ENCODE assay signal across 8 cellular contexts in the genomic region with DNA sequence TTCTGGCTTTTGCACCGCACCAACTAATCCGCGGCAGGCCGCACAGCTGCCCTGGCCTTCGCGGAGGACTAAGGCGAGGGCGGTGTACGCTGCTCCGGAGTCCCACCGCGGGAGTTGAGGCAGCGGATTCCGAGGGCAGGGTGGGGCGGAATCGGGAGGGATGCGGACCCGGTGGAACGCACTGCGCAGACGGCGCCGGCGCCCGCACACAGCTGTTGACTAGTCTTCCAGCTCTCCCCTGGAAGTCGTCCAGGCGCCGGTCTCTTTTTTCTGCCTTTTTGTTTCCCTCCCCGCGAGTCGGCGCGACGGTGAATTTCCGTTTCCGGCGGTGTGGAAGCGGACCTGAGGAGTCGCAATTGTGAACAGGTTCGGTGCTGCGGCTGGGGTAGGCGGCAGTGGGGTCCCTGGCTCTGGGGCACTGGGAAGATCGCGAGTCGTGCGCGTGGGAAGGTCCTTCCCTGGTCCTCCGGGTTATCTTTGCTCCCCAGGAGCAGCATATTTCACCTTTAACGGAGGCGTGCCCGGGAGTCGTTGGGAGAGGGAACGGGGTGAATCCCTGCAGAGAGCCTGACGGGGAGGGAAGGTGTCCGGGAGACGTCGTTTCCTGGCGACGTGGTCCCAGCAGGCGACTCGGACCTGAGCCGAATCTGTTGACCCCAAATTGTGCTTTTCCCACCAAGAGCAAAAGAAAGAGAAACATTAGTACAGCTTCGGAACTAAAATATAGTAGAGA. TPM values are rescaled to one million over a fixed set of nuclear protein-coding genes. Genes with fewer than 3 reads are reported as not detected.
A peak's percentile ranks its signal among the peaks of the same experiment; 100 is the strongest.
DNase-seq lines count a peak whose midpoint lies in the region; ATAC-seq lines count a peak whose summit lies in the region.

A gene (plus strand): TSS at position 319 of the 733 bp plus-strand sequence. CDS start 5,195 bp downstream, outside the sequence.

- H3K9me3 Mint-ChIP-seq in effector memory CD8-positive, alpha-beta T cell, result no peaks in the 10 kb centered on the region

- peak within 1 kb of the TSS; percentile 85 to 89 for H3K4me3 ChIP-seq in mesenchymal stem cell (ENCODE audit: insufficient read depth in 1 of 2, low read depth in 1 of 2, low read length in 2 of 2)

- peak within 1 kb of the TSS in 1 of 2 experiments; percentile 90 for H3K14ac ChIP-seq in mesenchymal stem cell (ENCODE audit: low read length in 2 of 2)

- no peaks in the 10 kb centered on the region for H3K79me1 ChIP-seq in mesenchymal stem cell (replicated peaks; ENCODE audit: low read length, poor library complexity, severe bottlenecking)

- under 1% methylated on average over 53 of the region's 63 CpGs for WGBS in mesenchymal stem cell

- H3K36me3 Mint-ChIP-seq in effector memory CD8-positive, alpha-beta T cell (ENCODE audit: insufficient read depth), result no peaks in the 10 kb centered on the region

- H4K91ac ChIP-seq in mesenchymal stem cell (ENCODE audit: low read length), result peak within 1 kb of the TSS; percentile 89

- ATAC-seq in GM18909 (IDR thresholded peaks at IDR 0.05; ENCODE audit: poor library complexity, unreplicated experiment), result peak; percentile 86
- peak; percentile 78 for ATAC-seq in HG03135 (IDR thresholded peaks at IDR 0.05; ENCODE audit: unreplicated experiment)
- ATAC-seq in effector memory CD8-positive, alpha-beta T cell (replicated peaks), result peak; percentile 81

- peaks cover 16 to 28% of the 10 kb centered on the region in 2 donors for H3K4me1 Mint-ChIP-seq in effector memory CD8-positive, alpha-beta T cell (ENCODE audit: low read depth in 2 of 2)

- H3K4me3 Mint-ChIP-seq in effector memory CD8-positive, alpha-beta T cell, result peak within 1 kb of the TSS; percentile 97 to 99

- peak within 1 kb of the TSS; percentile 95 for H3K27ac ChIP-seq in mesenchymal stem cell (ENCODE audit: low read length, poor library complexity, severe bottlenecking)

- H3K9me3 ChIP-seq in mesenchymal stem cell (ENCODE audit: control insufficient read depth, low read length), result no peaks in the 10 kb centered on the region

- peak within 1 kb of the TSS; percentile 92 for H3K4me2 ChIP-seq in mesenchymal stem cell (ENCODE audit: low read length, poor library complexity, severe bottlenecking)

- H3K18ac ChIP-seq in mesenchymal stem cell (ENCODE audit: low read depth in 1 of 2, low read length in 2 of 2), result peak within 1 kb of the TSS; percentile 93 to 100

- H3K27me3 Mint-ChIP-seq in effector memory CD8-positive, alpha-beta T cell, result peaks cover under 1 to 1% of the 10 kb centered on the region in 2 donors

- H2BK12ac ChIP-seq in mesenchymal stem cell (ENCODE audit: low read length in 2 of 2), result peak within 1 kb of the TSS in 1 of 2 experiments; percentile 63

- peak within 1 kb of the TSS; percentile 44 for H2BK15ac ChIP-seq in mesenchymal stem cell (ENCODE audit: low read depth, poor library complexity, severe bottlenecking)

- peak within 1 kb of the TSS; percentile 99 for H4K8ac ChIP-seq in mesenchymal stem cell (ENCODE audit: low read length)

- no peak within 1 kb of the TSS for H2AK5ac ChIP-seq in mesenchymal stem cell (ENCODE audit: low read length, severe bottlenecking)

- no peaks in the 10 kb centered on the region for H3K27me3 ChIP-seq in mesenchymal stem cell (ENCODE audit: control insufficient read depth in 1 of 2, insufficient read depth in 1 of 2, low read length in 2 of 2)

- no peaks in the 10 kb centered on the region for H3K36me3 ChIP-seq in mesenchymal stem cell (ENCODE audit: control insufficient read depth in 1 of 2, insufficient read depth in 2 of 2, low read depth in 1 of 2, low read length in 2 of 2)

- H3K4me1 ChIP-seq in mesenchymal stem cell (ENCODE audit: control insufficient read depth, insufficient read depth, low read depth, low read length), result peaks cover 5% of the 10 kb centered on the region

- peak within 1 kb of the TSS; percentile 97 to 98 for H3K27ac Mint-ChIP-seq in effector memory CD8-positive, alpha-beta T cell

- peak within 1 kb of the TSS; percentile 87 for H3K9ac ChIP-seq in mesenchymal stem cell (ENCODE audit: low read length)

- H3K4ac ChIP-seq in mesenchymal stem cell (ENCODE audit: low read depth in 1 of 2, low read length in 2 of 2), result peak within 1 kb of the TSS; percentile 87 to 98

- H2BK5ac ChIP-seq in mesenchymal stem cell (ENCODE audit: low read depth, low read length, poor library complexity, severe bottlenecking), result peak within 1 kb of the TSS; percentile 81

- peak within 1 kb of the TSS; percentile 99 for H2AFZ ChIP-seq in mesenchymal stem cell (ENCODE audit: low read depth, low read length)

- no peak within 1 kb of the TSS for H2BK120ac ChIP-seq in mesenchymal stem cell (ENCODE audit: low read depth, low read length)

- H3K23ac ChIP-seq in mesenchymal stem cell (ENCODE audit: low read length in 2 of 2), result peak within 1 kb of the TSS in 1 of 2 experiments; percentile 69

- DNase-seq in AG08395 (ENCODE audit: low spot score), result peak; percentile 52
- DNase-seq in NCI-H524 treated with DMSO at 0.1 percent for 48 hours (lab: John Stamatoyannopoulos, UW), result peak; percentile 2
- DNase-seq in activated CD8-positive, alpha-beta memory T cell treated with anti-CD3 and anti-CD28 coated beads for 24 hours, result peak; percentile 91
- DNase-seq in effector memory CD8-positive, alpha-beta T cell, result peak; percentile 60 to 68 (median 63)
- DNase-seq in mesenchymal stem cell, result peak; percentile 88
- DNase-seq in stimulated activated CD4-positive, alpha-beta T cell treated with anti-CD3 and anti-CD28 coated beads, TNF-alpha, amount 100 ng/mL, for 48 hours (ENCODE audit: low read depth in 3 of 3), result peak; percentile 67 to 71 (median 69)

RNA-seq across cellular contexts. Expression of the gene that starts here (rescaled TPM):
- 3.4 TPM for polyA plus RNA-seq in mesenchymal stem cell (2013, experiment 1 of 2)
- 3.8 TPM for polyA plus RNA-seq in mesenchymal stem cell (2013, experiment 2 of 2)

Comparison
In these comparisons a context has a peak if more than half of its experiments do, and no peak if none do; other contexts are left out.
1. Peak in every context shown above with its lines: DNase-seq, ATAC-seq, H3K4me3 ChIP-seq and H3K27ac ChIP-seq.
2. DNase-seq: peak in every context shown above with its lines; median percentile 91 in activated CD8-positive, alpha-beta memory T cell treated with anti-CD3 and anti-CD28 coated beads for 24 hours; 88 in mesenchymal stem cell; 69 in stimulated activated CD4-positive, alpha-beta T cell treated with anti-CD3 and anti-CD28 coated beads, TNF-alpha, amount 100 ng/mL, for 48 hours; 63 in effector memory CD8-positive, alpha-beta T cell; 52 in AG08395; 2 in NCI-H524 treated with DMSO at 0.1 percent for 48 hours.